ENCODE assay signal across 9 cellular contexts in the genomic region with DNA sequence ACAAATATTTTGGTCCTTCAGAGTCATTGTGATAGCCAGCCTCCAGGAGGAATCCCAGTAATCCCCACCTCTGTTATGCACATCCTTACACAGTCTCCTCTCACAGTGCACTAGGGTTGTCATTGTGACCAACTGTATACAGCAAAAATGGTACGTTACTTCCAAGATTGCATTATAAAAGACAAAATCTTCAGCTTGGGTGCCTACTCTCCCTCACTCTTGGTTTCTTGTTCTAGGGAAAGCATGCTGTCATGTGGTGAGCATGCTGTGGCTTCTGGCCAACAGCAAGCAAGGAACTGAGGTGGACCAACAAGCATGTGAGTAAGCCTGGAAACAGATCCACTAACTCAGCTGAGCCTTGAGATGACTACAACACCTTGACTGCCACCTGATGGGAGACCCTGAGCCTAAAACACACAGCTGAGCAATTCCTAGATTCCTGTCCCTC.
A peak's percentile ranks its signal among the peaks of the same experiment; 100 is the strongest.
DNase-seq lines count a peak whose midpoint lies in the region; ATAC-seq, FAIRE-seq and TF ChIP-seq lines count a peak whose summit lies in the region.
"Had no signal": no experiment of that assay in that cellular context is flagged by ENCODE, and none has a peak within 500 bp of the region (broad histone marks: within the 10 kb centered on the region; RNA-seq: fewer than 3 reads in every experiment).

No MANE protein-coding gene starts in this region.

- no peak overlapping the region for H2AFZ ChIP-seq in GM12878 (ENCODE audit: control insufficient read depth, low read depth, low read length)
- H2AFZ ChIP-seq in keratinocyte (ENCODE audit: control insufficient read depth, low read length): no peak overlapping the region

- no peaks in the 10 kb centered on the region for H3K4me1 Mint-ChIP-seq in naive thymus-derived CD4-positive, alpha-beta T cell
- no peaks in the 10 kb centered on the region for H3K4me1 Mint-ChIP-seq in activated naive CD4-positive, alpha-beta T cell treated with anti-CD3 and anti-CD28 coated beads for 36 hours (ENCODE audit: low read depth)
- H3K4me1 Mint-ChIP-seq: CD4-positive, CD25-positive, alpha-beta regulatory T cell had no signal

- ATAC-seq in HG02642 (IDR thresholded peaks at IDR 0.05; ENCODE audit: poor library complexity, unreplicated experiment) (peak; percentile 56), GM12878 (peak; percentile 53), HG02623 (IDR thresholded peaks at IDR 0.05; ENCODE audit: unreplicated experiment) (no peak), GM21825 (IDR thresholded peaks at IDR 0.05; ENCODE audit: unreplicated experiment) (no peak)
- no peak for ATAC-seq in naive thymus-derived CD4-positive, alpha-beta T cell

- H4K20me1 ChIP-seq in GM12878 (ENCODE audit: control insufficient read depth, insufficient read depth): no peaks in the 10 kb centered on the region
- no peaks in the 10 kb centered on the region for H4K20me1 ChIP-seq in keratinocyte (ENCODE audit: control insufficient read depth, extremely low read depth, insufficient read depth, low read length)

- dilution Hi-C loops in keratinocyte (cut with MboI; ENCODE audit: extremely low pct_ligation_motif_present, low sequenced_read_pairs): no loop called here

- H3K9me3 ChIP-seq in AG04450 (ENCODE audit: control insufficient read depth, insufficient read depth, low read length) (no peaks in the 10 kb centered on the region), GM12878 (replicated peaks; ENCODE audit: control insufficient read depth, insufficient read depth, low read length) (no peaks in the 10 kb centered on the region; the same call in 2 of the 3 replicates), keratinocyte (ENCODE audit: control insufficient read depth, low read depth, low read length) (no peaks in the 10 kb centered on the region)
- H3K9me3 ChIP-seq in naive thymus-derived CD4-positive, alpha-beta T cell (ENCODE audit: control insufficient read depth in 2 of 3, low read length in 3 of 3): no peaks in the 10 kb centered on the region

- no peaks in the 10 kb centered on the region for H3K9me1 ChIP-seq in keratinocyte (ENCODE audit: control insufficient read depth, extremely low read depth, insufficient read depth, low read length)

- H3K4me3 Mint-ChIP-seq in naive thymus-derived CD4-positive, alpha-beta T cell: no peak overlapping the region
- H3K4me3 Mint-ChIP-seq in activated naive CD4-positive, alpha-beta T cell treated with anti-CD3 and anti-CD28 coated beads for 36 hours: no peak overlapping the region
- H3K4me3 Mint-ChIP-seq: CD4-positive, CD25-positive, alpha-beta regulatory T cell had no signal

- peaks cover 0 to 9% (median 0%) of the 10 kb centered on the region in 11 donors for H3K9me3 Mint-ChIP-seq in naive thymus-derived CD4-positive, alpha-beta T cell
- no peaks in the 10 kb centered on the region for H3K9me3 Mint-ChIP-seq in activated naive CD4-positive, alpha-beta T cell treated with anti-CD3 and anti-CD28 coated beads for 36 hours
- H3K9me3 Mint-ChIP-seq: CD4-positive, CD25-positive, alpha-beta regulatory T cell had no signal

- FAIRE-seq in GM12878 (lab: Jason Lieb, UNC) (peak; percentile 66), keratinocyte (lab: Jason Lieb, UNC) (peak; percentile 88)

- intact Hi-C loops in GM12878 (cut with micrococcal nuclease; ENCODE audit: unreplicated experiment): no loop called here
- intact Hi-C loops in naive thymus-derived CD4-positive, alpha-beta T cell (cut with micrococcal nuclease): no loop called here
- intact Hi-C loops in activated naive CD4-positive, alpha-beta T cell treated with anti-CD3 and anti-CD28 coated beads for 36 hours (cut with micrococcal nuclease): no loop called here

- TF ChIP-seq CTCF in AG04450 (IDR thresholded peaks at IDR 0.05; ENCODE audit: low read depth, low read length) (no peak), GM12878 (IDR thresholded peaks at IDR 0.05 in 2 of 3, conservative IDR thresholded peaks at IDR 0.05 in 1 of 3; ENCODE audit: control insufficient read depth in 2 of 3, extremely low read depth in 1 of 3, insufficient read depth in 1 of 3, low read depth in 3 of 3, low read length in 3 of 3) (0 out of 6 replicates have a peak, but pooled peaks of 2 of the 3 experiments have one; percentile 10 to 16), keratinocyte (optimal IDR thresholded peaks at IDR 0.05 in 1 of 3, IDR thresholded peaks at IDR 0.05 in 1 of 3, conservative IDR thresholded peaks at IDR 0.05 in 1 of 3; ENCODE audit: extremely low read depth in 1 of 3, insufficient read depth in 2 of 3, low read length in 3 of 3) (peak; percentile 36 to 62 (median 41))

- peak; percentile 25; the same call in 1 of the 2 replicates for TF ChIP-seq RAD21 in GM12878 (IDR thresholded peaks at IDR 0.05; ENCODE audit: insufficient read depth, low read depth, low read length)

- H3K27ac Mint-ChIP-seq in naive thymus-derived CD4-positive, alpha-beta T cell: no peak overlapping the region
- no peak overlapping the region for H3K27ac Mint-ChIP-seq in activated naive CD4-positive, alpha-beta T cell treated with anti-CD3 and anti-CD28 coated beads for 36 hours
- H3K27ac Mint-ChIP-seq: CD4-positive, CD25-positive, alpha-beta regulatory T cell had no signal

- H3K27me3 ChIP-seq in AG04450 (ENCODE audit: control insufficient read depth, insufficient read depth, low read length) (no peaks in the 10 kb centered on the region), GM12878 (replicated peaks in 1 of 2; ENCODE audit: control insufficient read depth in 2 of 2, insufficient read depth in 2 of 2, low read length in 1 of 2) (no peaks in the 10 kb centered on the region), keratinocyte (ENCODE audit: control insufficient read depth, extremely low read depth, insufficient read depth, low read length) (no peaks in the 10 kb centered on the region)
- no peaks in the 10 kb centered on the region for H3K27me3 ChIP-seq in naive thymus-derived CD4-positive, alpha-beta T cell (ENCODE audit: control insufficient read depth in 2 of 2, insufficient read depth in 2 of 2, low read length in 2 of 2)

- H3K79me2 ChIP-seq in GM12878 (ENCODE audit: control insufficient read depth, insufficient read depth, low read length): peaks cover 62% of the 10 kb centered on the region
- H3K79me2 ChIP-seq in keratinocyte (ENCODE audit: control insufficient read depth, insufficient read depth, low read length): no peaks in the 10 kb centered on the region

- H3K9ac ChIP-seq in GM12878 (ENCODE audit: control insufficient read depth, insufficient read depth, low read length) (no peak overlapping the region), keratinocyte (ENCODE audit: control insufficient read depth, extremely low read depth, insufficient read depth, low read length) (no peak overlapping the region)

- in situ Hi-C loops in GM12878 (cut with MboI): no loop called here

- peaks cover 0 to 6% (median 3%) of the 10 kb centered on the region in 5 donors for H3K27me3 Mint-ChIP-seq in naive thymus-derived CD4-positive, alpha-beta T cell
- peaks cover 3% of the 10 kb centered on the region for H3K27me3 Mint-ChIP-seq in activated naive CD4-positive, alpha-beta T cell treated with anti-CD3 and anti-CD28 coated beads for 36 hours (ENCODE audit: low read depth)
- H3K27me3 Mint-ChIP-seq: CD4-positive, CD25-positive, alpha-beta regulatory T cell had no signal

- SMC1A ChIA-PET in GM12878 (lab: Charles Lee; ENCODE audit: uncharacterized antibody, unreplicated experiment): interaction anchor here (1.3 to 2.2 kb wide), 2 partner anchors 65 to 78 kb away, joined by 4 to 11 read pairs; no protein-coding TSS in a partner anchor

- H3K36me3 ChIP-seq in GM12878 (ENCODE audit: control insufficient read depth in 2 of 2, insufficient read depth in 2 of 2, low read length in 1 of 2) (peaks cover 0 to 3% of the 10 kb centered on the region in 2 experiments; a peak in 2 of 4 replicates), keratinocyte (ENCODE audit: control insufficient read depth in 2 of 2, extremely low read depth in 1 of 2, insufficient read depth in 2 of 2, low read length in 2 of 2) (no peaks in the 10 kb centered on the region)
- H3K36me3 ChIP-seq in naive thymus-derived CD4-positive, alpha-beta T cell (ENCODE audit: control insufficient read depth in 2 of 3, insufficient read depth in 3 of 3, low read length in 3 of 3): no peaks in the 10 kb centered on the region

- BruUV-seq in GM12878 (replicated peaks; lab: Mats Ljungman, UMichigan): no TSS peak

- 47% methylated on average over 1 of the region's 1 CpG for WGBS in GM12878 (ENCODE audit: insufficient coverage, insufficient replicate concordance, low lambda C conversion rate, missing lambda C conversion rate)

- CTCF ChIA-PET in AG04450 (lab: Charles Lee): no interaction called here
- CTCF ChIA-PET in GM12878 (lab: Yijun Ruan, JAX): interaction anchor here (0.7 to 1.5 kb wide), 10 partner anchors 11 to 93 kb away, joined by 3 to 4 read pairs (median 3); no protein-coding TSS in a partner anchor
- CTCF ChIA-PET in naive thymus-derived CD4-positive, alpha-beta T cell (lab: Charles Lee): no interaction called here
- CTCF ChIA-PET in activated naive CD4-positive, alpha-beta T cell treated with anti-CD3 and anti-CD28 coated beads for 36 hours (lab: Charles Lee): no interaction called here

- H3K36me3 Mint-ChIP-seq in naive thymus-derived CD4-positive, alpha-beta T cell: no peaks in the 10 kb centered on the region
- H3K36me3 Mint-ChIP-seq in activated naive CD4-positive, alpha-beta T cell treated with anti-CD3 and anti-CD28 coated beads for 36 hours (ENCODE audit: low read depth): no peaks in the 10 kb centered on the region
- H3K36me3 Mint-ChIP-seq: CD4-positive, CD25-positive, alpha-beta regulatory T cell had no signal

- no peak for TF ChIP-seq POLR2A in GM12878 (IDR thresholded peaks at IDR 0.05; ENCODE audit: low read depth, low read length)

- POLR2A ChIA-PET in AG04450 (lab: Yijun Ruan, JAX) (no interaction called here), GM12878 (lab: Charles Lee) (interaction anchor here (1.1 kb wide), 1 partner anchor 67 kb away, joined by 3 read pairs; no protein-coding TSS in a partner anchor)
- POLR2A ChIA-PET in naive thymus-derived CD4-positive, alpha-beta T cell (lab: Charles Lee): no interaction called here

- no peak overlapping the region for H3K27ac ChIP-seq in AG04450 (ENCODE audit: low read depth, low read length)
- no peak overlapping the region for H3K27ac ChIP-seq in GM12878 (ENCODE audit: control insufficient read depth, insufficient read depth)
- no peak overlapping the region for H3K27ac ChIP-seq in keratinocyte (ENCODE audit: control insufficient read depth, insufficient read depth, low read length)
- H3K27ac ChIP-seq in naive thymus-derived CD4-positive, alpha-beta T cell (ENCODE audit: low read depth, low read length): no peak overlapping the region

- H3K4me2 ChIP-seq in GM12878 (ENCODE audit: control insufficient read depth, insufficient read depth) (peak overlapping the region; percentile 34; the same call in 1 of the 2 replicates), keratinocyte (ENCODE audit: control insufficient read depth, extremely low read depth, insufficient read depth, low read depth, low read length) (peak overlapping the region; percentile 23)

- DNase-seq in AG04450 (ENCODE audit: low read depth, low spot score) (peak; percentile 78), GM12878 (ENCODE audit: low read depth, low spot score) (no peak), keratinocyte (ENCODE audit: low read depth, low spot score) (no peak)
- no peak for DNase-seq in naive thymus-derived CD4-positive, alpha-beta T cell
- no peak for DNase-seq in activated naive CD4-positive, alpha-beta T cell treated with anti-CD3 and anti-CD28 coated beads for 36 hours
- DNase-seq: CD4-positive, CD25-positive, alpha-beta regulatory T cell had no signal

- peaks cover 41% of the 10 kb centered on the region for H3K4me1 ChIP-seq in GM12878 (ENCODE audit: control insufficient read depth, insufficient read depth, low read length)
- H3K4me1 ChIP-seq in keratinocyte (ENCODE audit: control insufficient read depth, extremely low read depth, insufficient read depth, low read length): peaks cover 7% of the 10 kb centered on the region
- no peaks in the 10 kb centered on the region for H3K4me1 ChIP-seq in naive thymus-derived CD4-positive, alpha-beta T cell (ENCODE audit: control insufficient read depth in 2 of 2, insufficient read depth in 2 of 2, low read length in 2 of 2)

- RAD21 ChIA-PET in GM12878 (lab: Charles Lee; ENCODE audit: unreplicated experiment): interaction anchor here (0.9 to 3.0 kb wide), 6 partner anchors 18 to 78 kb away, joined by 3 to 12 read pairs (median 5); no protein-coding TSS in a partner anchor

- no peak for TF ChIP-seq EP300 in GM12878 (IDR thresholded peaks at IDR 0.05; ENCODE audit: borderline replicate concordance in 1 of 2, control insufficient read depth in 1 of 2, low read depth in 2 of 2, low read length in 2 of 2)

- no peak overlapping the region for H3K4me3 ChIP-seq in AG04450 (ENCODE audit: low read depth, low read length)
- H3K4me3 ChIP-seq in GM12878: no peak overlapping the region
- H3K4me3 ChIP-seq in keratinocyte (ENCODE audit: control insufficient read depth in 2 of 3, extremely low read depth in 1 of 3, insufficient read depth in 2 of 3, low read depth in 1 of 3, low read length in 3 of 3): no peak overlapping the region
- no peak overlapping the region for H3K4me3 ChIP-seq in naive thymus-derived CD4-positive, alpha-beta T cell (ENCODE audit: low read length)

Comparison
In these comparisons a context has a peak if more than half of its experiments do, and no peak if none do; other contexts are left out.
1. ATAC-seq: peak in HG02642 (single experiment) and GM12878 (single experiment); none in naive thymus-derived CD4-positive, alpha-beta T cell (single experiment), HG02623 (single experiment) and GM21825 (single experiment).